In the genomic region with DNA sequence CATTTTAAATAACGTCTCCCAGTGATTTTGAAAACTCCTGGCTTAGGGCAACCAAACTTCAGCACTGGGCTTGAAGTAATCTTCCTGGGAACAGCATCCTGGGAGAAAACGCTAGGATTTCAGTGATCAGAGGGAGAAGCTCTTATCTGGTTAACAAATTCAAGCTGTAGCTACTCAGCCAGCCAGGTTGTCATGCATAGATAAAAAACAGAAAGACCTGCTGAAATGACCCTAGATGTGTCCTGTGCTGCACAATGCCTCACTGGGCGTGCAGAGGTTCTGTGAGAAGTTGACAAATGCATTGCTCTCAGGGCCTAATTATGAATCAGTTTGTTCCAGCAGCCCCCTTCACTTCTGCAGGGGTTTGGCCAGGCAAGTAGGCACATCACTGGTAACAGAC, we compare ENCODE assay signal across 31 cellular contexts.
"Had no signal": no experiment of that assay in that cellular context is flagged by ENCODE, and none has a peak within 500 bp of the region (broad histone marks: within the 10 kb centered on the region; RNA-seq: fewer than 3 reads in every experiment).

No MANE protein-coding gene starts in this region.

- H3K27me3 ChIP-seq: adrenal gland, ascending aorta, cardiac muscle cell had no signal

- H3K4me1 ChIP-seq: adrenal gland, ascending aorta had no signal

- ATAC-seq: activated CD8-positive, alpha-beta T cell treated with anti-CD3 and anti-CD28 coated beads for 36 hours; activated naive CD4-positive, alpha-beta T cell treated with anti-CD3 and anti-CD28 coated beads, Interleukin-2, amount 50 U/mL, for 72 hours; activated T-cell treated with anti-CD3 and anti-CD28 coated beads, Interleukin-2, amount 50 U/mL, for 4 hours; activated T-cell treated with anti-CD3 and anti-CD28 coated beads, Interleukin-2, amount 50 U/mL, for 72 hours; activated T-helper 17 cell treated with anti-CD3 and anti-CD28 coated beads, Interleukin-2, amount 50 U/mL, for 72 hours had no signal

- H3K36me3 ChIP-seq: adrenal gland, ascending aorta, cardiac muscle cell had no signal

- H3K9me3 ChIP-seq: adrenal gland, ascending aorta had no signal

- H3K27ac ChIP-seq: adrenal gland, ascending aorta, cardiac muscle cell, VCaP had no signal

- H3K4me3 ChIP-seq: adrenal gland, ascending aorta, cardiac muscle cell had no signal

- DNase-seq: activated B cell treated with CpG ODN at 0.5 μM for 24 hours; activated CD4-positive, alpha-beta memory T cell treated with anti-CD3 and anti-CD28 coated beads for 36 hours; activated CD4-positive, alpha-beta T cell treated with anti-CD3 and anti-CD28 coated beads for 4 hours; activated CD4-positive, alpha-beta T cell treated with anti-CD3 and anti-CD28 coated beads, Interleukin-2, amount 10 ng/mL, durations not matched to agents 24 days and 14 days; activated CD4-positive, alpha-beta T cell treated with anti-CD3 and anti-CD28 coated beads, Interleukin-2, amount 50 U/mL, for 1 hour; activated CD4-positive, alpha-beta T cell treated with anti-CD3 and anti-CD28 coated beads, Interleukin-2, amount 50 U/mL, for 4 hours; activated CD4-positive, CD25-positive, alpha-beta regulatory T cell treated with anti-CD3 and anti-CD28 coated beads, Interleukin-2, amount 50 U/mL, for 72 hours; activated CD8-positive, alpha-beta memory T cell treated with anti-CD3 and anti-CD28 coated beads, Interleukin-2, amount 50 U/mL, for 4 hours; activated CD8-positive, alpha-beta T cell treated with anti-CD3 and anti-CD28 coated beads for 36 hours; activated effector memory CD4-positive, alpha-beta T cell treated with anti-CD3 and anti-CD28 coated beads, Interleukin-2, amount 50 U/mL, for 16 hours; activated gamma-delta T cell treated with Interleukin-2 at 50 U/mL for 16 hours; activated naive CD4-positive, alpha-beta T cell; activated naive CD4-positive, alpha-beta T cell treated with anti-CD3 and anti-CD28 coated beads for 36 hours; activated naive CD4-positive, alpha-beta T cell treated with anti-CD3 and anti-CD28 coated beads, Interleukin-2, amount 50 U/mL, for 16 hours; activated naive CD8-positive, alpha-beta T cell treated with anti-CD3 and anti-CD28 coated beads for 36 hours; activated T-cell treated with anti-CD3 and anti-CD28 coated beads for 4 hours; activated T-cell treated with anti-CD3 and anti-CD28 coated beads, Interleukin-2, amount 50 U/mL, for 1 hour; activated T-cell treated with anti-CD3 and anti-CD28 coated beads, Interleukin-2, amount 50 U/mL, for 4 hours; activated T-cell treated with anti-CD3 and anti-CD28 coated beads, Interleukin-2, amount 50 U/mL, for 72 hours; adrenal gland; amniotic stem cell; anterior cingulate cortex; caudate nucleus; cerebellar nuclear complex; T-helper 2 cell; T-helper 9 cell had no signal
